In genomic region chr1:205313681-205314308, GRCh38 we compare ENCODE assay signal across 8 cellular contexts. TPM values are rescaled to one million over a fixed set of nuclear protein-coding genes. Genes with fewer than 3 reads are reported as not detected.
DNase-seq lines count a peak whose midpoint lies in the region; ATAC-seq and TF ChIP-seq lines count a peak whose summit lies in the region.

No MANE protein-coding gene starts in this region.

- H3K4me3 Mint-ChIP-seq in H9: peak overlapping the region; percentile 54 to 79

- peak overlapping the region; percentile 50 for H4K91ac ChIP-seq in H9 (ENCODE audit: insufficient read length, low read depth, low read length)

- no peaks in the 10 kb centered on the region for H3K9me3 Mint-ChIP-seq in H9

- no peak overlapping the region for H4K5ac ChIP-seq in H9 (ENCODE audit: insufficient read length, low read depth, low read length)

- WGBS in H9 (ENCODE audit: extremely low coverage, insufficient read length, low lambda C conversion rate): no CpG with 5 or more reads among the region's 18 CpGs

- no peak overlapping the region for H2BK15ac ChIP-seq in H9 (ENCODE audit: low read depth, low read length)

- H3K18ac ChIP-seq in H9 (ENCODE audit: insufficient read length, low read depth, low read length): peak overlapping the region; percentile 73

- H3K36me3 ChIP-seq in BLaER1 treated with 17β-estradiol and CSF1 and Interleukin-3, amounts not matched to agents 10 nM and 100 nM: peaks cover 0 to 15% (median 0%) of the 10 kb centered on the region in 11 experiments; a peak in 2 of 22 replicates

- H3K27me3 ChIP-seq in BLaER1 treated with 17β-estradiol and CSF1 and Interleukin-3, amounts not matched to agents 10 nM and 100 nM: peaks cover 0 to 16% (median 5%) of the 10 kb centered on the region in 11 experiments; a peak in 12 of 22 replicates
- no peaks in the 10 kb centered on the region for H3K27me3 ChIP-seq in H9 (ENCODE audit: insufficient read depth, low read length)

- no peaks in the 10 kb centered on the region; a peak in 1 of 22 replicates for H4K20me1 ChIP-seq in BLaER1 treated with 17β-estradiol and CSF1 and Interleukin-3, amounts not matched to agents 10 nM and 100 nM
- H4K20me1 ChIP-seq in H9 (ENCODE audit: control insufficient read depth, insufficient read depth, insufficient read length): no peaks in the 10 kb centered on the region

- H3K4me1 ChIP-seq in BLaER1 treated with 17β-estradiol and CSF1 and Interleukin-3, amounts not matched to agents 10 nM and 100 nM: peaks cover 40 to 86% (median 58%) of the 10 kb centered on the region in 10 experiments
- H3K4me1 ChIP-seq in H9 (ENCODE audit: insufficient read depth, low read length): peaks cover 30% of the 10 kb centered on the region

- H3K56ac ChIP-seq in H9 (ENCODE audit: insufficient read length, low read depth, low read length): no peak overlapping the region

- peak overlapping the region; percentile 43 to 98 (median 89); a peak in 21 of 22 replicates for H3K27ac ChIP-seq in BLaER1 treated with 17β-estradiol and CSF1 and Interleukin-3, amounts not matched to agents 10 nM and 100 nM
- peak overlapping the region; percentile 16 for H3K27ac ChIP-seq in H9 (ENCODE audit: insufficient read length, low read depth, low read length)

- no peak overlapping the region for H3T11ph ChIP-seq in H9 (ENCODE audit: low read length)

- no peak overlapping the region for H2BK12ac ChIP-seq in H9 (ENCODE audit: insufficient read length, low read depth, low read length)

- no peak for ATAC-seq in HG03469 (IDR thresholded peaks at IDR 0.05; ENCODE audit: unreplicated experiment)
- ATAC-seq in HG03139 (IDR thresholded peaks at IDR 0.05; ENCODE audit: unreplicated experiment): no peak

- H3K4ac ChIP-seq in H9 (ENCODE audit: low read depth, low read length): no peak overlapping the region

- peaks cover 15 to 49% (median 40%) of the 10 kb centered on the region in 3 experiments; a peak in 6 of 7 replicates for H3K36me3 Mint-ChIP-seq in H9 (ENCODE audit: insufficient read depth in 1 of 3, low read depth in 3 of 3)

- TF ChIP-seq POLR2A in Raji (IDR thresholded peaks at IDR 0.05; ENCODE audit: insufficient read depth, low read depth, low read length): peak; percentile 43

- H4K8ac ChIP-seq in H9 (replicated peaks; ENCODE audit: insufficient read length, low read depth, low read length): no peak overlapping the region

- no peak overlapping the region for H3K23ac ChIP-seq in H9 (ENCODE audit: insufficient read length, low read depth, low read length)

- H3K79me1 ChIP-seq in H9 (ENCODE audit: insufficient read depth, low read depth, low read length, poor library complexity, severe bottlenecking): peaks cover 14% of the 10 kb centered on the region

- H3K9ac ChIP-seq in BLaER1 treated with 17β-estradiol and CSF1 and Interleukin-3, amounts not matched to agents 10 nM and 100 nM: peak overlapping the region; percentile 50 to 89 (median 77)
- H3K9ac ChIP-seq in H9 (ENCODE audit: extremely low read depth, insufficient read length, low read length): no peak overlapping the region

- H3K79me2 ChIP-seq in H9 (ENCODE audit: insufficient read depth, low read length): peaks cover 29% of the 10 kb centered on the region; the same call in 1 of the 2 replicates

- peak overlapping the region; percentile 25 to 50 (median 40); a peak in 16 of 20 replicates for H3K4me3 ChIP-seq in BLaER1 treated with 17β-estradiol and CSF1 and Interleukin-3, amounts not matched to agents 10 nM and 100 nM
- peak overlapping the region; percentile 31 for H3K4me3 ChIP-seq in choroid plexus epithelial cell (ENCODE audit: low read depth, low read length)

- H3K27me3 Mint-ChIP-seq in H9 (ENCODE audit: low read depth): peaks cover 3% of the 10 kb centered on the region

- H2AFZ ChIP-seq in H9 (ENCODE audit: low read length): no peak overlapping the region

- TF ChIP-seq CTCF in H9 (conservative IDR thresholded peaks at IDR 0.05) (no peak), choroid plexus epithelial cell (conservative IDR thresholded peaks at IDR 0.05; ENCODE audit: low read depth, low read length) (no peak)

- DNase-seq in H9 (peak; percentile 94), choroid plexus epithelial cell (ENCODE audit: low read depth) (peak; percentile 63), kidney tubule cell (ENCODE audit: low spot score) (peak; percentile 80)
- DNase-seq in stimulated activated CD8-positive, alpha-beta memory T cell treated with anti-CD3 and anti-CD28 coated beads, Interleukin-12 subunit alpha, Interleukin-12 subunit beta, amount 100 ng/mL, for 4 hours (ENCODE audit: low read depth): peak; percentile 17

- H3K9me3 ChIP-seq in BLaER1 treated with 17β-estradiol and CSF1 and Interleukin-3, amounts not matched to agents 10 nM and 100 nM (replicated peaks in 1 of 11): no peaks in the 10 kb centered on the region
- H3K9me3 ChIP-seq in H9 (ENCODE audit: control insufficient read depth, low read depth, low read length): no peaks in the 10 kb centered on the region

- H3K27ac Mint-ChIP-seq in H9: peak overlapping the region; percentile 98 to 100 (median 99)

- H2BK120ac ChIP-seq in H9 (ENCODE audit: low read depth, low read length, poor library complexity, severe bottlenecking): no peak overlapping the region

- H3K4me1 Mint-ChIP-seq in H9: peaks cover 71 to 72% of the 10 kb centered on the region in 2 experiments

- no peak overlapping the region for H2BK5ac ChIP-seq in H9 (ENCODE audit: insufficient read length, low read length)

- 0 out of 2 replicates have a peak overlapping the region, but pooled peaks have one; percentile 85 for H3K14ac ChIP-seq in H9 (ENCODE audit: insufficient read depth, low read length)

- no peak overlapping the region for H2AK5ac ChIP-seq in H9 (ENCODE audit: insufficient read length, low read length)

- peaks cover 3% of the 10 kb centered on the region for H3K23me2 ChIP-seq in H9 (ENCODE audit: insufficient read length, low read depth, low read length, poor library complexity, severe bottlenecking)

- peak overlapping the region; percentile 82 to 98 (median 94) for H3K4me2 ChIP-seq in BLaER1 treated with 17β-estradiol and CSF1 and Interleukin-3, amounts not matched to agents 10 nM and 100 nM
- peak overlapping the region; percentile 4 for H3K4me2 ChIP-seq in H9 (ENCODE audit: insufficient read depth, insufficient read length, low read length)

- H2BK20ac ChIP-seq in H9 (ENCODE audit: low read depth, low read length, poor library complexity, severe bottlenecking): no peak overlapping the region

RNA-seq across cellular contexts. Expression of gene NUAK2, which starts 7.8 kb away (rescaled TPM):
- 15.4 and 15.5 TPM in 2 replicates for total RNA-seq in H9 (2021)

RNA-seq across cellular contexts. Expression of gene KLHDC8A, which starts 42.9 kb away (rescaled TPM):
- total RNA-seq in H9 (2021): 0.96 and 1.0 TPM in 2 replicates

Comparison
In these comparisons a context has a peak if more than half of its experiments do, and no peak if none do; other contexts are left out.
1. DNase-seq: peak in every context shown above with its lines; median percentile 94 in H9; 80 in kidney tubule cell; 63 in choroid plexus epithelial cell; 17 in stimulated activated CD8-positive, alpha-beta memory T cell treated with anti-CD3 and anti-CD28 coated beads, Interleukin-12 subunit alpha, Interleukin-12 subunit beta, amount 100 ng/mL, for 4 hours.